10 cellular contexts compared by ENCODE assay signal in the genomic region with DNA sequence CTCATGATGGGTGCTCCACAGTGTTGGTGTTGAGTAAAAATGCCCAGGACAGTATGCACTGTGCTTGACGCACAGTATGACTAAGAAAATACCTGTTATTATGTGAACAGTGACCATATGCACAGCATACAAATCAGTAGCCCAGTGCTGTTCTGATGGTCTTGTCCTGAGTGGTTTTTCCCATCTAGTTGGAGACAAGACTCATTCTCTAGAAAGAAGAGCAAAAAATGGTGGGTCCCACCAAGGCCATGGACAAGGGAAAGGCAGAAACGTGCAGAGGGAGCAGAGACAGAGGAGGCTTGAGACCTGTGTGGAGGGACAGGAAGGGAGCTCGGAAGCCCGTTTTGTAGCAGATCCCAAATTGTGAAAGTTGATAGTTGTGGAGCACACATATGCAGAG. TPM values are rescaled to one million over a fixed set of nuclear protein-coding genes. Genes with fewer than 3 reads are reported as not detected.
"Had no signal": no experiment of that assay in that cellular context is flagged by ENCODE, and none has a peak within 500 bp of the region (broad histone marks: within the 10 kb centered on the region; RNA-seq: fewer than 3 reads in every experiment).

No MANE protein-coding gene starts in this region.

- H3K4me3 ChIP-seq: GM23338, HAP-1, K562 had no signal

- H3K9me3 ChIP-seq: HAP-1 had no signal

- H3K36me3 ChIP-seq: HAP-1 had no signal

- H3K27ac Mint-ChIP-seq: GM23338 had no signal

- ATAC-seq: GM23338, HCT116, K562 had no signal

- FAIRE-seq: H1, H54, HTR-8/SVneo, K562 had no signal

- H3K4me1 ChIP-seq: HAP-1 had no signal

- DNase-seq: IMR-90, KG1 had no signal

- H3K4me3 Mint-ChIP-seq: GM23338 had no signal

RNA-seq across cellular contexts. Expression of a gene that starts 1.0 kb away (rescaled TPM):
- total RNA-seq: GM23338, H1, HT-29, IMR-90, K562 had no signal
